ENCODE assay signal across 8 cellular contexts in genomic region chr15:26889298-26889898, GRCh38. TPM values are rescaled to one million over a fixed set of nuclear protein-coding genes. Genes with fewer than 3 reads are reported as not detected.
DNase-seq lines count a peak whose midpoint lies in the region; ATAC-seq and TF ChIP-seq lines count a peak whose summit lies in the region.

No MANE protein-coding gene starts in this region.

- H3K27ac ChIP-seq in HEK293 (ENCODE audit: extremely low read depth, low read depth, low read length): no peak overlapping the region
- no peak overlapping the region for H3K27ac ChIP-seq in foreskin keratinocyte

- no peaks in the 10 kb centered on the region for H3K36me3 Mint-ChIP-seq in activated CD8-positive, alpha-beta T cell treated with anti-CD3 and anti-CD28 coated beads, Interleukin-2, amount 10 ng/mL, durations not matched to agents 7 days and 5 days (ENCODE audit: low read depth)

- no peaks in the 10 kb centered on the region for H3K9me3 ChIP-seq in HEK293 (ENCODE audit: control insufficient read depth, insufficient read depth, low read depth, low read length)

- CTCF ChIA-PET in HEK293 (lab: Yijun Ruan, JAX): interaction anchor here (0.7 to 2.9 kb wide), 11 partner anchors 10 to 1256 kb away, joined by 3 to 19 read pairs (median 4); no protein-coding TSS in a partner anchor
- CTCF ChIA-PET in activated CD8-positive, alpha-beta T cell treated with anti-CD3 and anti-CD28 coated beads, Interleukin-2, amount 10 ng/mL, durations not matched to agents 7 days and 5 days (lab: Charles Lee): interaction anchor here (0.8 to 1.5 kb wide), 2 partner anchors 9 to 18 kb away, joined by 3 read pairs; no protein-coding TSS in a partner anchor

- no peak overlapping the region for H3K4me3 Mint-ChIP-seq in activated CD8-positive, alpha-beta T cell treated with anti-CD3 and anti-CD28 coated beads, Interleukin-2, amount 10 ng/mL, durations not matched to agents 7 days and 5 days

- H3K4me1 Mint-ChIP-seq in activated CD8-positive, alpha-beta T cell treated with anti-CD3 and anti-CD28 coated beads, Interleukin-2, amount 10 ng/mL, durations not matched to agents 7 days and 5 days (ENCODE audit: low read depth): peaks cover 3% of the 10 kb centered on the region

- H3K27me3 Mint-ChIP-seq in activated CD8-positive, alpha-beta T cell treated with anti-CD3 and anti-CD28 coated beads, Interleukin-2, amount 10 ng/mL, durations not matched to agents 7 days and 5 days (ENCODE audit: low read depth): no peaks in the 10 kb centered on the region

- POLR2A ChIA-PET in HEK293 (lab: Yijun Ruan, JAX): no interaction called here
- POLR2A ChIA-PET in activated CD8-positive, alpha-beta T cell treated with anti-CD3 and anti-CD28 coated beads, Interleukin-2, amount 10 ng/mL, durations not matched to agents 7 days and 5 days (lab: Charles Lee): no interaction called here

- H3K4me3 ChIP-seq in HEK293 (ENCODE audit: low read depth, low read length) (no peak overlapping the region), retinal pigment epithelial cell (ENCODE audit: low read length) (no peak overlapping the region)

- H3K27me3 ChIP-seq in foreskin keratinocyte: peaks cover 3% of the 10 kb centered on the region

- DNase-seq in COR-L47 (lab: John Stamatoyannopoulos, UW): peak; percentile 28
- peak; percentile 45 to 76 for DNase-seq in NCI-H526 (lab: John Stamatoyannopoulos, UW)
- peak; percentile 71 for DNase-seq in activated CD8-positive, alpha-beta T cell treated with anti-CD3 and anti-CD28 coated beads, Interleukin-2, amount 10 ng/mL, durations not matched to agents 7 days and 5 days
- DNase-seq in foreskin keratinocyte: peak in 1 of 2 donors; percentile 37
- DNase-seq in retinal pigment epithelial cell (ENCODE audit: low read depth): peak; percentile 24

- no peaks in the 10 kb centered on the region for H3K4me1 ChIP-seq in HEK293 (ENCODE audit: control insufficient read depth, insufficient read depth, low read length)
- no peaks in the 10 kb centered on the region for H3K4me1 ChIP-seq in foreskin keratinocyte

- ATAC-seq in activated CD8-positive, alpha-beta T cell treated with anti-CD3 and anti-CD28 coated beads, Interleukin-2, amount 10 ng/mL, durations not matched to agents 7 days and 5 days: no peak
- peak; percentile 30 for ATAC-seq in foreskin keratinocyte
- ATAC-seq in GM18511 (IDR thresholded peaks at IDR 0.05; ENCODE audit: unreplicated experiment): no peak
- ATAC-seq in GM19452 (IDR thresholded peaks at IDR 0.05; ENCODE audit: unreplicated experiment): no peak

- no peaks in the 10 kb centered on the region for H3K9me3 Mint-ChIP-seq in activated CD8-positive, alpha-beta T cell treated with anti-CD3 and anti-CD28 coated beads, Interleukin-2, amount 10 ng/mL, durations not matched to agents 7 days and 5 days (ENCODE audit: insufficient read depth)

- TF ChIP-seq CTCF in HEK293 (tag by site-specific recombination; IDR thresholded peaks at IDR 0.05) (no peak), foreskin keratinocyte (conservative IDR thresholded peaks at IDR 0.05) (peak; percentile 75), retinal pigment epithelial cell (conservative IDR thresholded peaks at IDR 0.05; ENCODE audit: low read depth, low read length) (peak; percentile 58)

- no peaks in the 10 kb centered on the region for H3K36me3 ChIP-seq in HEK293 (ENCODE audit: control insufficient read depth in 2 of 2, insufficient read depth in 1 of 2, low read length in 2 of 2)

- no peak overlapping the region for H3K27ac Mint-ChIP-seq in activated CD8-positive, alpha-beta T cell treated with anti-CD3 and anti-CD28 coated beads, Interleukin-2, amount 10 ng/mL, durations not matched to agents 7 days and 5 days

TF ChIP-seq in HEK293, 187 proteins besides CTCF, POLR2A, EP300 and RAD21:
- TF ChIP-seq ZNF654 (tag by site-specific recombination; IDR thresholded peaks at IDR 0.05; ENCODE audit: low read depth) (peak; percentile 65), ZBTB11 (tag by site-specific recombination; conservative IDR thresholded peaks at IDR 0.05; ENCODE audit: low read depth) (no peak)
TF ChIP-seq in HEK293: peak in this region for 1.

RNA-seq across cellular contexts. Expression of gene GABRA5, which starts 22.5 kb away (rescaled TPM):
- total RNA-seq in activated CD8-positive, alpha-beta T cell treated with anti-CD3 and anti-CD28 coated beads, Interleukin-2, amount 10 ng/mL, durations not matched to agents 7 days and 5 days: not detected
- not detected in 2 replicates for total RNA-seq in foreskin keratinocyte
- polyA plus RNA-seq in foreskin keratinocyte: not detected in 2 replicates
